In genomic region chr20:63282946-63283345, GRCh38 we compare ENCODE assay signal across 25 cellular contexts. TPM values are rescaled to one million over a fixed set of nuclear protein-coding genes. Genes with fewer than 3 reads are reported as not detected.
"Had no signal": no experiment of that assay in that cellular context is flagged by ENCODE, and none has a peak within 500 bp of the region (broad histone marks: within the 10 kb centered on the region; RNA-seq: fewer than 3 reads in every experiment).

No MANE protein-coding gene starts in this region.

- H3K27ac ChIP-seq: colonic mucosa, heart right ventricle, neutrophil, sigmoid colon, skin epidermis, stomach, thoracic aorta, transverse colon had no signal

- ATAC-seq: esophagus mucosa, heart right ventricle had no signal

- H3K9me3 Mint-ChIP-seq: naive B cell, nephron progenitor cell had no signal

- H3K36me3 Mint-ChIP-seq: naive B cell had no signal

- H3K4me3 ChIP-seq: colonic mucosa, heart right ventricle, sigmoid colon, skin epidermis, stomach, thoracic aorta, transverse colon had no signal

- H3K4me1 Mint-ChIP-seq: nephron progenitor cell had no signal

- H3K9me3 ChIP-seq: colonic mucosa, heart right ventricle, neutrophil, sigmoid colon, stomach, thoracic aorta, transverse colon had no signal

- H3K27me3 Mint-ChIP-seq: naive B cell had no signal

- H3K4me1 ChIP-seq: colonic mucosa, sigmoid colon, stomach, transverse colon had no signal

- DNase-seq: colonic mucosa; effector CD8-positive, alpha-beta T cell; hypothalamus; kidney glomerular epithelial cell; mesendoderm; naive B cell; nephron progenitor cell; sigmoid colon; stimulated activated naive CD4-positive, alpha-beta T cell; stomach; transverse colon had no signal

- H3K27me3 ChIP-seq: colonic mucosa, heart right ventricle, neutrophil, sigmoid colon, stomach, transverse colon had no signal

- H3K4me3 Mint-ChIP-seq: nephron progenitor cell had no signal

RNA-seq across cellular contexts. Expression of gene COL20A1, which starts 10.0 kb away (rescaled TPM):
- total RNA-seq: colonic mucosa, dermis microvascular lymphatic vessel endothelial cell, esophagus mucosa, fibroblast of lung, glomerular endothelial cell, liver, osteoblast, pulmonary artery endothelial cell, sigmoid colon, thoracic aorta, ureter had no signal

RNA-seq across cellular contexts. Expression of gene NKAIN4, which starts 28.7 kb away (rescaled TPM):
- total RNA-seq: dermis microvascular lymphatic vessel endothelial cell, esophagus mucosa, fibroblast of lung, heart right ventricle, lung microvascular endothelial cell, osteoblast, pulmonary artery endothelial cell, thoracic aorta, ureter had no signal

RNA-seq across cellular contexts. Expression of gene BIRC7, which starts 47.2 kb away (rescaled TPM):
- total RNA-seq: colonic mucosa, dermis microvascular lymphatic vessel endothelial cell, esophagus mucosa, fibroblast of lung, frontal cortex, lung microvascular endothelial cell, pulmonary artery endothelial cell, stomach, thoracic aorta had no signal
